In genomic region chr16:89097528-89097846, GRCh38 we compare ENCODE assay signal across 15 cellular contexts. TPM values are rescaled to one million over a fixed set of nuclear protein-coding genes. Genes with fewer than 3 reads are reported as not detected.
DNase-seq lines count a peak whose midpoint lies in the region; ATAC-seq and TF ChIP-seq lines count a peak whose summit lies in the region.
"Had no signal": no experiment of that assay in that cellular context is flagged by ENCODE, and none has a peak within 500 bp of the region (broad histone marks: within the 10 kb centered on the region; RNA-seq: fewer than 3 reads in every experiment).

No MANE protein-coding gene starts in this region.

- peaks cover 34% of the 10 kb centered on the region for H3K36me3 Mint-ChIP-seq in activated naive CD4-positive, alpha-beta T cell treated with anti-CD3 and anti-CD28 coated beads, Interleukin-2, amount 10 ng/mL, durations not matched to agents 7 days and 5 days
- H3K36me3 Mint-ChIP-seq in dendritic cell treated with granulocyte-macrophage colony-stimulating factor and Interleukin-4, amounts not matched to agents 40 ng/mL and 50 ng/mL, for 4 days (ENCODE audit: low read depth): peaks cover 65% of the 10 kb centered on the region
- H3K36me3 Mint-ChIP-seq in stimulated activated naive B cell treated with anti-CD40 and anti-IgM and Interleukin-4, amounts not matched to agents 10 μg/mL and 1 μg/mL and 100 μg/mL, for 72 hours: peaks cover 24 to 45% of the 10 kb centered on the region in 2 donors

- H3K4me1 ChIP-seq in OCI-LY7 (ENCODE audit: insufficient read depth, low read length, poor library complexity, severe bottlenecking): peaks cover 58% of the 10 kb centered on the region

- BruUV-seq in OCI-LY7 (replicated peaks; lab: Mats Ljungman, UMichigan): no TSS peak

- peak overlapping the region; percentile 95 for H3K4me2 ChIP-seq in OCI-LY7 (ENCODE audit: low read length)

- DNase-seq in activated naive CD4-positive, alpha-beta T cell treated with anti-CD3 and anti-CD28 coated beads, Interleukin-2, amount 10 ng/mL, durations not matched to agents 7 days and 5 days: no peak
- no peak for DNase-seq in activated naive CD4-positive, alpha-beta T cell treated with Interleukin-2 at 50 U/mL for 16 hours
- DNase-seq in OCI-LY7 (ENCODE audit: low spot score) (peak; percentile 44), DMS 273 (lab: John Stamatoyannopoulos, UW; ENCODE audit: unreplicated experiment) (no peak), ACHN (no peak)
- DNase-seq in stimulated activated naive B cell treated with anti-CD40 and anti-IgM and Interleukin-4, amounts not matched to agents 10 μg/mL and 1 μg/mL and 100 μg/mL, for 72 hours: no peak
- DNase-seq: EL, GOT3, Kasumi-1, mesenchymal stem cell, NCI-H187, NCI-H69 had no signal

- peak overlapping the region; percentile 98 for H3K27ac ChIP-seq in OCI-LY7 (ENCODE audit: low read depth, low read length, poor library complexity, severe bottlenecking)
- H3K27ac ChIP-seq: parathyroid adenoma had no signal

- no peaks in the 10 kb centered on the region for H3K9me3 Mint-ChIP-seq in activated naive CD4-positive, alpha-beta T cell treated with anti-CD3 and anti-CD28 coated beads, Interleukin-2, amount 10 ng/mL, durations not matched to agents 7 days and 5 days
- no peaks in the 10 kb centered on the region for H3K9me3 Mint-ChIP-seq in dendritic cell treated with granulocyte-macrophage colony-stimulating factor and Interleukin-4, amounts not matched to agents 40 ng/mL and 50 ng/mL, for 4 days
- no peaks in the 10 kb centered on the region for H3K9me3 Mint-ChIP-seq in stimulated activated naive B cell treated with anti-CD40 and anti-IgM and Interleukin-4, amounts not matched to agents 10 μg/mL and 1 μg/mL and 100 μg/mL, for 72 hours

- no peak for TF ChIP-seq CTCF in OCI-LY7 (conservative IDR thresholded peaks at IDR 0.05; ENCODE audit: low read length)

- H3K4me3 ChIP-seq in OCI-LY7 (ENCODE audit: low read depth, low read length, poor library complexity, severe bottlenecking): peak overlapping the region; percentile 99

- intact Hi-C loops in OCI-LY7 (cut with micrococcal nuclease; ENCODE audit: unreplicated experiment): loop anchor here (5.0 to 10.0 kb wide), 3 partner anchors 70 to 283 kb away; partner anchors contain the start of gene APRT
- intact Hi-C loops in dendritic cell treated with granulocyte-macrophage colony-stimulating factor and Interleukin-4, amounts not matched to agents 40 ng/mL and 50 ng/mL, for 4 days (cut with micrococcal nuclease): no loop called here

- peaks cover 80% of the 10 kb centered on the region for H3K4me1 Mint-ChIP-seq in activated naive CD4-positive, alpha-beta T cell treated with anti-CD3 and anti-CD28 coated beads, Interleukin-2, amount 10 ng/mL, durations not matched to agents 7 days and 5 days
- H3K4me1 Mint-ChIP-seq in dendritic cell treated with granulocyte-macrophage colony-stimulating factor and Interleukin-4, amounts not matched to agents 40 ng/mL and 50 ng/mL, for 4 days (ENCODE audit: low read depth): peaks cover 63% of the 10 kb centered on the region
- H3K4me1 Mint-ChIP-seq in stimulated activated naive B cell treated with anti-CD40 and anti-IgM and Interleukin-4, amounts not matched to agents 10 μg/mL and 1 μg/mL and 100 μg/mL, for 72 hours: peaks cover 37 to 58% of the 10 kb centered on the region in 2 donors

- no peaks in the 10 kb centered on the region for H3K9me3 ChIP-seq in OCI-LY7 (ENCODE audit: low read length)

- peak overlapping the region; percentile 97 for H3K27ac Mint-ChIP-seq in activated naive CD4-positive, alpha-beta T cell treated with anti-CD3 and anti-CD28 coated beads, Interleukin-2, amount 10 ng/mL, durations not matched to agents 7 days and 5 days
- peak overlapping the region; percentile 44 for H3K27ac Mint-ChIP-seq in dendritic cell treated with granulocyte-macrophage colony-stimulating factor and Interleukin-4, amounts not matched to agents 40 ng/mL and 50 ng/mL, for 4 days
- peak overlapping the region; percentile 90 for H3K27ac Mint-ChIP-seq in stimulated activated naive B cell treated with anti-CD40 and anti-IgM and Interleukin-4, amounts not matched to agents 10 μg/mL and 1 μg/mL and 100 μg/mL, for 72 hours

- peaks cover 73% of the 10 kb centered on the region for H3K79me2 ChIP-seq in OCI-LY7 (ENCODE audit: insufficient read depth, low read depth, low read length)

- in situ Hi-C loops in ACHN (cut with HindIII; ENCODE audit: low pct_ligation_motif_present, low pct_unique_long_range_greater_than_20kb, low sequenced_read_pairs): no loop called here

- peak overlapping the region; percentile 64 for H3K4me3 Mint-ChIP-seq in activated naive CD4-positive, alpha-beta T cell treated with anti-CD3 and anti-CD28 coated beads, Interleukin-2, amount 10 ng/mL, durations not matched to agents 7 days and 5 days
- H3K4me3 Mint-ChIP-seq in dendritic cell treated with granulocyte-macrophage colony-stimulating factor and Interleukin-4, amounts not matched to agents 40 ng/mL and 50 ng/mL, for 4 days: no peak overlapping the region
- peak overlapping the region; percentile 46 to 59 for H3K4me3 Mint-ChIP-seq in stimulated activated naive B cell treated with anti-CD40 and anti-IgM and Interleukin-4, amounts not matched to agents 10 μg/mL and 1 μg/mL and 100 μg/mL, for 72 hours

- POLR2A ChIA-PET in OCI-LY7 (lab: Charles Lee): interaction anchor here (0.7 to 2.0 kb wide), 6 partner anchors 18 to 305 kb away, joined by 3 to 9 read pairs (median 4); partner anchors contain the start of gene CBFA2T3

- ATAC-seq in stimulated activated naive B cell treated with anti-CD40 and anti-IgM and Interleukin-4, amounts not matched to agents 10 μg/mL and 1 μg/mL and 100 μg/mL, for 72 hours (replicated peaks): no peak
- no peak for ATAC-seq in HG02588 (IDR thresholded peaks at IDR 0.05; ENCODE audit: unreplicated experiment)

- H3K36me3 ChIP-seq in OCI-LY7 (ENCODE audit: insufficient read depth, low read length): peaks cover 64% of the 10 kb centered on the region

- CTCF ChIA-PET in activated naive CD4-positive, alpha-beta T cell treated with anti-CD3 and anti-CD28 coated beads, Interleukin-2, amount 10 ng/mL, durations not matched to agents 7 days and 5 days (lab: Charles Lee): interaction anchor here (0.6 to 0.9 kb wide), 4 partner anchors 11 to 1328 kb away, joined by 3 read pairs; no protein-coding TSS in a partner anchor
- CTCF ChIA-PET in OCI-LY7 (lab: Charles Lee; ENCODE audit: unreplicated experiment): interaction anchor here (0.6 to 0.7 kb wide), 3 partner anchors 33 to 405 kb away, joined by 3 read pairs; no protein-coding TSS in a partner anchor

- no peaks in the 10 kb centered on the region for H4K20me1 ChIP-seq in OCI-LY7 (ENCODE audit: insufficient read depth, low read length)

- no peak overlapping the region for H2AFZ ChIP-seq in OCI-LY7 (ENCODE audit: low read length)
- H2AFZ ChIP-seq: parathyroid adenoma had no signal

- H3K9me2 ChIP-seq in OCI-LY7 (ENCODE audit: insufficient read depth, low read length): no peaks in the 10 kb centered on the region

- H3K27me3 Mint-ChIP-seq in activated naive CD4-positive, alpha-beta T cell treated with anti-CD3 and anti-CD28 coated beads, Interleukin-2, amount 10 ng/mL, durations not matched to agents 7 days and 5 days: peaks cover 2% of the 10 kb centered on the region
- peaks cover under 1% of the 10 kb centered on the region for H3K27me3 Mint-ChIP-seq in dendritic cell treated with granulocyte-macrophage colony-stimulating factor and Interleukin-4, amounts not matched to agents 40 ng/mL and 50 ng/mL, for 4 days
- peaks cover 0 to under 1% of the 10 kb centered on the region in 2 donors for H3K27me3 Mint-ChIP-seq in stimulated activated naive B cell treated with anti-CD40 and anti-IgM and Interleukin-4, amounts not matched to agents 10 μg/mL and 1 μg/mL and 100 μg/mL, for 72 hours

RNA-seq across cellular contexts. Expression of gene ACSF3, which starts 3.8 kb away (rescaled TPM):
- 97.9 and 112 TPM in 2 replicates for total RNA-seq in OCI-LY7 (2014; rRNA removed; shearing (Covaris generic))
- 143 and 149 TPM in 2 replicates for total RNA-seq in OCI-LY7 (2022)

Comparison
In these comparisons a context has a peak if more than half of its experiments do, and no peak if none do; other contexts are left out.
1. H3K27ac Mint-ChIP-seq: peak in every context shown above with its lines; median percentile 97 in activated naive CD4-positive, alpha-beta T cell treated with anti-CD3 and anti-CD28 coated beads, Interleukin-2, amount 10 ng/mL, durations not matched to agents 7 days and 5 days; 90 in stimulated activated naive B cell treated with anti-CD40 and anti-IgM and Interleukin-4, amounts not matched to agents 10 μg/mL and 1 μg/mL and 100 μg/mL, for 72 hours; 44 in dendritic cell treated with granulocyte-macrophage colony-stimulating factor and Interleukin-4, amounts not matched to agents 40 ng/mL and 50 ng/mL, for 4 days.